8 cellular contexts compared by ENCODE assay signal in the genomic region with DNA sequence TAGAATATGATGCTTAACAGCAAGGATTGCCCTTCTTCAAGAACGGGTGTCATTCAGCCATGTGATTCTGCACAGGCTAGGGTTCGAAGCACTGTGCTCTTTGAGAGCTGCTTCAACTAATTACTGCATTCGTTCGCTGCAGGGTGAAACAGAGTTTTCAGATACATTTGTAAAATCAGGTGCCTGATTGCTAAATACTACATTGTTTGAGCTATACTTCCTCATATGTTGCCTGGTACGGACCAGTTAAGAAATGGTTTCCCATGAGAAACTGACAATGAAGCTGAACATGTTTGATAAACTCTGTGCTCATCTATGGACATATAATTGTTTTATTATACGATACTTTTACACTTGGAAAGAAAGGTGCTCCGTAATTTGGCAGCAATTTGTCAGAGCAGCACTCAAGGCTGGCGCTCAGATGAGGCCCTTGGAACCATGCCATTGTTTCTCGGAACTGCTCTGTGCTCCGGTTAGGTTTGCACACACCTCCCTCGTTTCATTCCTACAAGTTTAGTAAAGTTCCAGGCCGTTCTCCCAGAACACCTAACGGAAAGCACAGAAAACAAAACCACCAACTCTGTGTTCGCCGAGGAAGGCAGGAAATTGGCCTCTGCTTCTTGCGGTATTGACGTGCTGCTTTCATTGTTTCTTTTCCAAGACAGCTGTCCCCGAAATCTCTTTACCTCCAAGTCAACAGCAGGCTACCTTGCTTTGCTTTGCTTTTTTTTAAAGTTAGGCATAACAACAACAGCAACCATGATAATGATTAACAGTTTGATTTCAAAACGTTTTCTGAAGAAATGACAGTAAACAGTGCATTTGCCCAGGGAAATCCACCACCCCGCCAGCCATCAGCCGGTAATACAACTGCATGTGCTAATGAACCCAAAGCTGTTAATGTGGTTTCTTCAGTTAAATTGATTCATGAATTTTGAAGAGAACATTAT.
DNase-seq lines count a peak whose midpoint lies in the region; ATAC-seq and TF ChIP-seq lines count a peak whose summit lies in the region.

No MANE protein-coding gene starts in this region.

- TF ChIP-seq CTCF in fibroblast of the aortic adventitia (IDR thresholded peaks at IDR 0.05; ENCODE audit: insufficient read depth, low read length) (no peak), progenitor cell of endocrine pancreas (IDR thresholded peaks at IDR 0.05; ENCODE audit: unreplicated experiment) (no peak)

- peaks cover 17% of the 10 kb centered on the region for H3K9me3 Mint-ChIP-seq in progenitor cell of endocrine pancreas (ENCODE audit: low read depth)

- no peak overlapping the region for H3K27ac Mint-ChIP-seq in progenitor cell of endocrine pancreas

- DNase-seq in GF-D8 (lab: John Stamatoyannopoulos, UW): peak; percentile 40
- DNase-seq in NCI-H1436 (lab: John Stamatoyannopoulos, UW): peak; percentile 73
- DNase-seq in fibroblast of the aortic adventitia (ENCODE audit: low read depth): peak; percentile 49
- peak; percentile 2 for DNase-seq in progenitor cell of endocrine pancreas (ENCODE audit: low spot score, unreplicated experiment)
- no peak for DNase-seq in activated CD4-positive, alpha-beta T cell treated with anti-CD3 and anti-CD28 coated beads for 4 hours

- no peak overlapping the region for H3K4me3 Mint-ChIP-seq in progenitor cell of endocrine pancreas (ENCODE audit: low read depth)

- H3K36me3 Mint-ChIP-seq in progenitor cell of endocrine pancreas (ENCODE audit: insufficient read depth): peaks cover 1% of the 10 kb centered on the region

- peak overlapping the region; percentile 26 for H3K4me3 ChIP-seq in fibroblast of the aortic adventitia (ENCODE audit: low read depth, low read length)

- peaks cover 59% of the 10 kb centered on the region for H3K27me3 Mint-ChIP-seq in progenitor cell of endocrine pancreas

- ATAC-seq in HG02973 (IDR thresholded peaks at IDR 0.05; ENCODE audit: unreplicated experiment): no peak
- no peak for ATAC-seq in HG03159 (IDR thresholded peaks at IDR 0.05; ENCODE audit: unreplicated experiment)
- ATAC-seq in HG03025 (IDR thresholded peaks at IDR 0.05; ENCODE audit: low FRiP score, unreplicated experiment): no peak

- H3K4me1 Mint-ChIP-seq in progenitor cell of endocrine pancreas (ENCODE audit: low read depth): peaks cover 7% of the 10 kb centered on the region

Comparison
In these comparisons a context has a peak if more than half of its experiments do, and no peak if none do; other contexts are left out.
1. DNase-seq: peak in GF-D8 (single experiment), NCI-H1436 (single experiment), fibroblast of the aortic adventitia (single experiment) and progenitor cell of endocrine pancreas (single experiment); none in activated CD4-positive, alpha-beta T cell treated with anti-CD3 and anti-CD28 coated beads for 4 hours (0 of 2).